In the genomic region with DNA sequence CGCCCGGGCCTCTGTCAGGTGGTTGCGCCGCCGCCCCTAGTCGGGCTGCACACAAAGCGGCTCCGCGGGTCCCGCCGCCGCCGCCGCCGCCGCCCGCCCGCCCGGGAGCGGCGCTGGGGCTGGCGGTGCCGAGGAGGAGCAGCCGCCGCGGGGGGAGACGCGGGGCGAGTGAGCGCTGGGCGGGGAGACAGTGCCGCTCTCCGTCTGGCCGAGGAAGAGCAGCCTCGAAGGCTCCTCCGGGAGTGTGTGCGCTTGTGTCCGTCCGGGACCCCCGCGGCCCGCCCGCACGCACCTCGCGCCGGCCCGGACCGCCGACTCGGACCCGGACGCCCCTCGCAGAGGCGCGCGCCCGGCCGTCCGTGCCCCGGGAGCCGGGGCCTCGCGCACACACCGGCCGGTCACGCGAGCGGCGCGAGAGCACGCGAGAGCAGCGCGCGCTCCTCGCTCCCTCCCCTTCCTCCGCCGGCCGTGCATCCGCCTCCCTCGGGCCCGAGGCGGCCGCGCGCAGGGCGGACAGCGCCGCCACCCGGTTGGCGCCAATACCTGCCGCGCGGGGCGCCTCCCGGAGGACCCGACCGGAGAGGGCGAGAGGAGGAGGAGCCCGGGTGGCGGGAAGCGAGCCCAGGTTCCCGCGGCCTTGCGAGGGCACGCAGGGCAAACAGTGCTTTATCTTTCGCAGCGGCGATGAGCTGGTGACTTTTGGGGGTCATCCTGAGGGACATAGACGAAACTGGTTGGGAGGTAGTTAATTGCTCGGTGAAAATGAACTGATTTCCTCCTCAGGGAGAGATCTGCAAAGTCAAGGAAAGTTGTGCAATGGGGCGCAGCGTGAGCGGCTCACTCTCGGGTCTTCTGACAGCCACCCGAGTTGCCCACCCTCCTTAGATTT, we compare ENCODE assay signal across 8 cellular contexts. TPM values are rescaled to one million over a fixed set of nuclear protein-coding genes. Genes with fewer than 3 reads are reported as not detected.
DNase-seq lines count a peak whose midpoint lies in the region; ATAC-seq and TF ChIP-seq lines count a peak whose summit lies in the region.

A gene with protein sequence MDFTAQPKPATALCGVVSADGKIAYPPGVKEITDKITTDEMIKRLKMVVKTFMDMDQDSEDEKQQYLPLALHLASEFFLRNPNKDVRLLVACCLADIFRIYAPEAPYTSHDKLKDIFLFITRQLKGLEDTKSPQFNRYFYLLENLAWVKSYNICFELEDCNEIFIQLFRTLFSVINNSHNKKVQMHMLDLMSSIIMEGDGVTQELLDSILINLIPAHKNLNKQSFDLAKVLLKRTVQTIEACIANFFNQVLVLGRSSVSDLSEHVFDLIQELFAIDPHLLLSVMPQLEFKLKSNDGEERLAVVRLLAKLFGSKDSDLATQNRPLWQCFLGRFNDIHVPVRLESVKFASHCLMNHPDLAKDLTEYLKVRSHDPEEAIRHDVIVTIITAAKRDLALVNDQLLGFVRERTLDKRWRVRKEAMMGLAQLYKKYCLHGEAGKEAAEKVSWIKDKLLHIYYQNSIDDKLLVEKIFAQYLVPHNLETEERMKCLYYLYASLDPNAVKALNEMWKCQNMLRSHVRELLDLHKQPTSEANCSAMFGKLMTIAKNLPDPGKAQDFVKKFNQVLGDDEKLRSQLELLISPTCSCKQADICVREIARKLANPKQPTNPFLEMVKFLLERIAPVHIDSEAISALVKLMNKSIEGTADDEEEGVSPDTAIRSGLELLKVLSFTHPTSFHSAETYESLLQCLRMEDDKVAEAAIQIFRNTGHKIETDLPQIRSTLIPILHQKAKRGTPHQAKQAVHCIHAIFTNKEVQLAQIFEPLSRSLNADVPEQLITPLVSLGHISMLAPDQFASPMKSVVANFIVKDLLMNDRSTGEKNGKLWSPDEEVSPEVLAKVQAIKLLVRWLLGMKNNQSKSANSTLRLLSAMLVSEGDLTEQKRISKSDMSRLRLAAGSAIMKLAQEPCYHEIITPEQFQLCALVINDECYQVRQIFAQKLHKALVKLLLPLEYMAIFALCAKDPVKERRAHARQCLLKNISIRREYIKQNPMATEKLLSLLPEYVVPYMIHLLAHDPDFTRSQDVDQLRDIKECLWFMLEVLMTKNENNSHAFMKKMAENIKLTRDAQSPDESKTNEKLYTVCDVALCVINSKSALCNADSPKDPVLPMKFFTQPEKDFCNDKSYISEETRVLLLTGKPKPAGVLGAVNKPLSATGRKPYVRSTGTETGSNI (N-terminal part only) (minus strand): TSS at position 423 of the 889 bp plus-strand sequence. CDS start 1,334 bp downstream, outside the sequence.

- ATAC-seq in HG02571 (IDR thresholded peaks at IDR 0.05; ENCODE audit: unreplicated experiment) (peak; percentile 75), thoracic aorta (ENCODE audit: insufficient number of reproducible peaks, low FRiP score, low read depth) (peak; percentile 93)

- no peak for TF ChIP-seq EP300 in SK-N-SH (IDR thresholded peaks at IDR 0.05; ENCODE audit: borderline replicate concordance in 1 of 2, low read depth in 1 of 2, low read length in 1 of 2)

- 11% methylated on average over 24 of the region's 117 CpGs for WGBS in SK-N-SH (ENCODE audit: low lambda C conversion rate)

- TF ChIP-seq RAD21 in SK-N-SH (IDR thresholded peaks at IDR 0.05; ENCODE audit: low read length), result peak; percentile 58

- no peaks in the 10 kb centered on the region for H3K9me3 ChIP-seq in SK-N-SH
- no peaks in the 10 kb centered on the region for H3K9me3 ChIP-seq in osteoblast (ENCODE audit: low read depth, low read length)
- H3K9me3 ChIP-seq in thoracic aorta, result no peaks in the 10 kb centered on the region

- H3K27me3 Mint-ChIP-seq in activated naive CD4-positive, alpha-beta T cell treated with anti-CD3 and anti-CD28 coated beads, Interleukin-2, amount 50 U/mL, for 24 hours, result no peaks in the 10 kb centered on the region

- peak within 1 kb of the TSS; percentile 97 for H3K27ac Mint-ChIP-seq in activated naive CD4-positive, alpha-beta T cell treated with anti-CD3 and anti-CD28 coated beads, Interleukin-2, amount 50 U/mL, for 24 hours

- H3K4me3 Mint-ChIP-seq in activated naive CD4-positive, alpha-beta T cell treated with anti-CD3 and anti-CD28 coated beads, Interleukin-2, amount 50 U/mL, for 24 hours, result peak within 1 kb of the TSS; percentile 97

- H3F3A ChIP-seq in SK-N-SH (replicated peaks; ENCODE audit: insufficient read depth), result peaks cover 3% of the 10 kb centered on the region

- peak within 1 kb of the TSS; percentile 99 for H3K9ac ChIP-seq in SK-N-SH

- H3K4me1 ChIP-seq in SK-N-SH (ENCODE audit: control insufficient read depth in 1 of 2, insufficient read depth in 2 of 2, low read depth in 1 of 2, low read length in 1 of 2) (peaks cover 6 to 10% of the 10 kb centered on the region in 2 experiments; a peak in 2 of 4 replicates), osteoblast (ENCODE audit: insufficient read depth, low read length) (peaks cover 16% of the 10 kb centered on the region), thoracic aorta (ENCODE audit: control insufficient read depth in 1 of 2, low read depth in 2 of 2) (peaks cover 10 to 22% of the 10 kb centered on the region in 2 donors)

- H3K79me2 ChIP-seq in SK-N-SH (ENCODE audit: insufficient read depth), result peaks cover 44% of the 10 kb centered on the region
- peaks cover 45% of the 10 kb centered on the region for H3K79me2 ChIP-seq in osteoblast (ENCODE audit: insufficient read depth, low read length)

- TF ChIP-seq CTCF in GM10248 (IDR thresholded peaks at IDR 0.05; ENCODE audit: control extremely low read depth, extremely low read depth, low read depth, missing control alignments) (peak; percentile 99), NB4 (IDR thresholded peaks at IDR 0.05; ENCODE audit: low read depth, low read length) (peak; percentile 91), SK-N-SH (IDR thresholded peaks at IDR 0.05) (peak; percentile 70), osteoblast (IDR thresholded peaks at IDR 0.05; ENCODE audit: extremely low read depth, low read depth, low read length) (peak; percentile 74), thoracic aorta (IDR thresholded peaks at IDR 0.05) (peak; percentile 85)

- H3K36me3 ChIP-seq in SK-N-SH (replicated peaks in 1 of 2; ENCODE audit: control insufficient read depth in 1 of 2, insufficient read depth in 2 of 2, low read length in 1 of 2), result peaks cover 19 to 31% of the 10 kb centered on the region in 2 experiments
- H3K36me3 ChIP-seq in osteoblast (ENCODE audit: insufficient read depth, low read length), result peaks cover 13% of the 10 kb centered on the region
- H3K36me3 ChIP-seq in thoracic aorta, result no peaks in the 10 kb centered on the region

- H3K27ac ChIP-seq in SK-N-SH (ENCODE audit: low read depth in 2 of 2, low read length in 1 of 2) (peak within 1 kb of the TSS; percentile 87 to 89), osteoblast (ENCODE audit: low read depth, low read length) (peak within 1 kb of the TSS; percentile 78), thoracic aorta (peak within 1 kb of the TSS; percentile 86 to 92)

- TF ChIP-seq POLR2A in NB4 (IDR thresholded peaks at IDR 0.05; ENCODE audit: extremely low read depth, insufficient read length), result peak; percentile 90

- H3K27me3 ChIP-seq in SK-N-SH (ENCODE audit: insufficient read depth) (no peaks in the 10 kb centered on the region), osteoblast (ENCODE audit: insufficient read depth, low read length) (no peaks in the 10 kb centered on the region), thoracic aorta (replicated peaks; ENCODE audit: insufficient read depth) (no peaks in the 10 kb centered on the region)

- no peaks in the 10 kb centered on the region for H3K9me3 Mint-ChIP-seq in activated naive CD4-positive, alpha-beta T cell treated with anti-CD3 and anti-CD28 coated beads, Interleukin-2, amount 50 U/mL, for 24 hours

- H3K36me3 Mint-ChIP-seq in activated naive CD4-positive, alpha-beta T cell treated with anti-CD3 and anti-CD28 coated beads, Interleukin-2, amount 50 U/mL, for 24 hours, result peaks cover 14% of the 10 kb centered on the region

- no peaks in the 10 kb centered on the region for H3K9me2 ChIP-seq in SK-N-SH

- H2AFZ ChIP-seq in SK-N-SH (ENCODE audit: low read depth) (peak within 1 kb of the TSS; percentile 99), osteoblast (ENCODE audit: low read length) (peak within 1 kb of the TSS; percentile 99)

- POLR2A ChIA-PET in GM10248 (lab: Yijun Ruan, JAX), result no interaction called here
- POLR2A ChIA-PET in SK-N-SH (lab: Yijun Ruan, JAX), result no interaction called here

- CTCF ChIA-PET in GM10248 (lab: Yijun Ruan, JAX), result interaction anchor here (0.6 to 1.5 kb wide), 30 partner anchors 9 to 511 kb away, joined by 3 to 14 read pairs (median 3); no protein-coding TSS in a partner anchor
- CTCF ChIA-PET in SK-N-SH (lab: Yijun Ruan, JAX), result interaction anchor here (0.6 to 1.9 kb wide), 41 partner anchors 9 to 742 kb away, joined by 3 to 16 read pairs (median 3); a partner anchor contains a TSS

- H4K20me1 ChIP-seq in SK-N-SH (ENCODE audit: insufficient read depth), result peaks cover 30% of the 10 kb centered on the region
- peaks cover 20% of the 10 kb centered on the region for H4K20me1 ChIP-seq in osteoblast (ENCODE audit: insufficient read depth, low read length)

- H3K4me2 ChIP-seq in SK-N-SH (peak within 1 kb of the TSS; percentile 98), osteoblast (ENCODE audit: insufficient read depth, low read length) (peak within 1 kb of the TSS; percentile 97)

- DNase-seq in GM10248 (ENCODE audit: extremely low spot score), result peak; percentile 97
- DNase-seq in NB4 (ENCODE audit: low read depth), result peak; percentile 98
- DNase-seq in SK-N-SH, result peak; percentile 98
- no peak for DNase-seq in glomerular endothelial cell (ENCODE audit: extremely low read depth, low read depth, low spot score)
- peak; percentile 98 for DNase-seq in osteoblast (ENCODE audit: insufficient read length, low spot score, missing footprints)
- DNase-seq in thoracic aorta (ENCODE audit: low spot score), result peak; percentile 23

- peaks cover 35% of the 10 kb centered on the region for H3K4me1 Mint-ChIP-seq in activated naive CD4-positive, alpha-beta T cell treated with anti-CD3 and anti-CD28 coated beads, Interleukin-2, amount 50 U/mL, for 24 hours

- H3K4me3 ChIP-seq in NB4 (ENCODE audit: low read depth, low read length) (peak within 1 kb of the TSS; percentile 84), SK-N-SH (ENCODE audit: low read depth in 2 of 2, low read length in 1 of 2) (peak within 1 kb of the TSS; percentile 82 to 99), osteoblast (ENCODE audit: insufficient read depth, low read length) (peak within 1 kb of the TSS; percentile 89), thoracic aorta (peak within 1 kb of the TSS; percentile 98)

TF ChIP-seq in SK-N-SH, 30 proteins besides CTCF, POLR2A, EP300 and RAD21 (continues in another document):
- TF ChIP-seq, protein P1, sequence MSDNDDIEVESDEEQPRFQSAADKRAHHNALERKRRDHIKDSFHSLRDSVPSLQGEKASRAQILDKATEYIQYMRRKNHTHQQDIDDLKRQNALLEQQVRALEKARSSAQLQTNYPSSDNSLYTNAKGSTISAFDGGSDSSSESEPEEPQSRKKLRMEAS (IDR thresholded peaks at IDR 0.05; ENCODE audit: low read depth), result peak; percentile 76
- TF ChIP-seq FOXJ3 (CRISPR knock-in tag; IDR thresholded peaks at IDR 0.05), result no peak
- no peak for TF ChIP-seq TCF12 (IDR thresholded peaks at IDR 0.05)

RNA-seq across cellular contexts. Expression of the gene that starts here (rescaled TPM):
- polyA plus RNA-seq in SK-N-SH (2012; rRNA removed), result 14.1 and 18.1 TPM in 2 replicates
- 22.0 and 23.7 TPM in 2 replicates for polyA plus RNA-seq in SK-N-SH (2012; cell fraction: cytosol; rRNA removed)
- polyA plus RNA-seq in SK-N-SH (2012; cell fraction: nucleus; rRNA removed), result 10.5 and 21.5 TPM in 2 replicates
- 53.5 and 71.8 TPM in 2 replicates for total RNA-seq in glomerular endothelial cell
- 70.9 and 73.7 TPM in 2 replicates for total RNA-seq in osteoblast
- 10 to 100 TPM; 56.3 to 72.4 TPM for total RNA-seq in thoracic aorta
